1 cellular context compared by ENCODE assay signal in the genomic region with DNA sequence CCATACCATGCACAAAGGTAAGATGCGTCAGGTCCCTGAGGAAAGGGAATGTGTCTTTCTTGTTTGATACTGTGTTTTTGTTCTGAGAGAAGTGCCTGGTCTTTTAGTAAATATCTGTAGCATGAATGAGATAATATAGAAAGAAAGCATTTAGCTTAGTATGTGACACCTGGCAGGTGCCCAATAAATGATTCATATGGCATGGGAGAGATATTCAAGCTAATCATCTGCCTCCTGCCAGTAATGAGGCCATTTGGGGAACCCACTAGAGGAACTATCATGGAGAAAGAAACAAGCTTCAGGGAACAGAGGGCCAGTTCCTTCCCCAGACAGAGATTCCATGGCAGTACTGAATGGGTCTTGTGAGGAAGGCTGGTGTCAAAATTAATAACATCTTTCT.
TF ChIP-seq lines count a peak whose summit lies in the region.

No MANE protein-coding gene starts in this region.

TF ChIP-seq in SK-N-SH, 30 proteins besides CTCF, POLR2A, EP300 and RAD21:
- TF ChIP-seq EZH2phosphoT487 (IDR thresholded peaks at IDR 0.05; ENCODE audit: borderline replicate concordance, low read depth) (no peak), RFX5 (IDR thresholded peaks at IDR 0.05; ENCODE audit: low read length) (no peak), GABPA (IDR thresholded peaks at IDR 0.05; ENCODE audit: low read depth) (no peak), JUND (IDR thresholded peaks at IDR 0.05) (peak; percentile 11; the same call in 1 of the 2 replicates), NFIC (IDR thresholded peaks at IDR 0.05; ENCODE audit: borderline replicate concordance) (peak; percentile 57; the same call in 1 of the 2 replicates), TCF12 (IDR thresholded peaks at IDR 0.05) (0 out of 2 replicates have a peak, but pooled peaks have one; percentile 33), FOSL2 (IDR thresholded peaks at IDR 0.05; ENCODE audit: borderline replicate concordance, low read depth) (0 out of 2 replicates have a peak, but pooled peaks have one; percentile 10)
- TF ChIP-seq, protein P1, sequence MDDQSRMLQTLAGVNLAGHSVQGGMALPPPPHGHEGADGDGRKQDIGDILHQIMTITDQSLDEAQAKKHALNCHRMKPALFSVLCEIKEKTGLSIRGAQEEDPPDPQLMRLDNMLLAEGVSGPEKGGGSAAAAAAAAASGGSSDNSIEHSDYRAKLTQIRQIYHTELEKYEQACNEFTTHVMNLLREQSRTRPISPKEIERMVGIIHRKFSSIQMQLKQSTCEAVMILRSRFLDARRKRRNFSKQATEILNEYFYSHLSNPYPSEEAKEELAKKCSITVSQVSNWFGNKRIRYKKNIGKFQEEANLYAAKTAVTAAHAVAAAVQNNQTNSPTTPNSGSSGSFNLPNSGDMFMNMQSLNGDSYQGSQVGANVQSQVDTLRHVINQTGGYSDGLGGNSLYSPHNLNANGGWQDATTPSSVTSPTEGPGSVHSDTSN (IDR thresholded peaks at IDR 0.05): peak; percentile 5; the same call in 1 of the 2 replicates
TF ChIP-seq in SK-N-SH: peak in this region for 5.
